8 cellular contexts compared by ENCODE assay signal in the genomic region with DNA sequence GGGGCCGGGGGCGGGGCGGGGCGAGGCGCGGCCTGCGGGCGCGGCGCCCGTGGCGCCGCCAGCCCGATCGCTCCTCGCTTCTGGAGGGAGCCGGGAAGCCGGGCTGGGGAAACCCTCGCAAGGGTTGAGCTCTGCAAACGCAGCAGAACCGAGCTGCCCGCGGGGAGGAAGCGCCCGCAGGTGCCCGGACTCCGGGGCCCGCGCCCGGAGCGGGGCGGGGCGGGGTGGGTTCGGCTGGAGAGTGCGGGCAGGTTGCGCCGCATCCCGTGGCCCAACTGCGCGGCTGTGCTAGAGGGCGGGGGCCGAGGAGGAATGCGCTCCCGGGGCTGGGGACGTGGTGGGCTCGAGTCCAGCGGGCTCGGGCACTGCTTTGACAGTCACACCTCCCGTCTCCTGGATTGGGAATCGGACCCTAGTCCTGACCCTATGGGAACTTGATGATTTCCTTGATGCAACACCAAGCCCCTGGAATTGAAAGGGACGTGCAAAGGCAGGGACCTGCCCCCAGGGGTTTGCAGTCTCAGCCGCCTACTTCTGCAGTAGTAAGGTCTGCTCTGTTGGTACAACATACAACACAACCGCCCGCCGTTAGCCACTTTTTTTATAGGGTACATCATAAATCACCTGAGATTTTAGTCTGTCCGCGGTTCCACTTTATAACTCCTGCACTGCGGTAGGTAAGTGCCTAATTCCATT. TPM values are rescaled to one million over a fixed set of nuclear protein-coding genes. Genes with fewer than 3 reads are reported as not detected.
DNase-seq lines count a peak whose midpoint lies in the region; ATAC-seq and TF ChIP-seq lines count a peak whose summit lies in the region.

No MANE protein-coding gene starts in this region.

- H3K9ac ChIP-seq in OCI-LY3 (ENCODE audit: low read length): peak overlapping the region; percentile 75

- DNase-seq in stimulated activated CD4-positive, alpha-beta T cell treated with anti-CD3 and anti-CD28 coated beads, Interleukin-12 subunit alpha, Interleukin-12 subunit beta, amount 100 ng/mL, for 4 hours: peak; percentile 33
- no peak for DNase-seq in stimulated activated CD4-positive, alpha-beta T cell treated with anti-CD3 and anti-CD28 coated beads, Interleukin-1b, Interleukin-23, amount 100 ng/mL, for 48 hours
- peak; percentile 49 for DNase-seq in activated naive CD4-positive, alpha-beta T cell treated with Interleukin-2 at 50 U/mL for 16 hours
- DNase-seq in globus pallidus (ENCODE audit: low spot score): peak; percentile 62

- no peaks in the 10 kb centered on the region for H3K79me2 ChIP-seq in OCI-LY3 (ENCODE audit: low read length)

- H3K4me1 ChIP-seq in OCI-LY3 (ENCODE audit: low read length): peaks cover 6% of the 10 kb centered on the region
- H3K4me1 ChIP-seq in neuron (ENCODE audit: insufficient read depth, low read length): no peaks in the 10 kb centered on the region
- H3K4me1 ChIP-seq in urinary bladder (ENCODE audit: insufficient read depth): peaks cover 2% of the 10 kb centered on the region

- no peaks in the 10 kb centered on the region for H4K20me1 ChIP-seq in OCI-LY3 (ENCODE audit: insufficient read depth, low read length)

- H3K27ac ChIP-seq in OCI-LY3 (ENCODE audit: low read length) (no peak overlapping the region), urinary bladder (ENCODE audit: low read depth) (peak overlapping the region; percentile 94)

- H3K36me3 ChIP-seq in OCI-LY3 (replicated peaks; ENCODE audit: low read depth, low read length) (no peaks in the 10 kb centered on the region), neuron (ENCODE audit: insufficient read depth, low read length) (peaks cover 23% of the 10 kb centered on the region), urinary bladder (ENCODE audit: insufficient read depth) (peaks cover 3% of the 10 kb centered on the region)

- H2AFZ ChIP-seq in OCI-LY3 (ENCODE audit: low read depth, low read length) (peak overlapping the region; percentile 94), neuron (ENCODE audit: low read depth, low read length) (peak overlapping the region; percentile 41)

- H3K27me3 ChIP-seq in OCI-LY3 (ENCODE audit: low read depth, low read length): no peaks in the 10 kb centered on the region
- H3K27me3 ChIP-seq in neuron (ENCODE audit: insufficient read depth, low read length): no peaks in the 10 kb centered on the region

- WGBS in urinary bladder: under 1% methylated on average over 58 of the region's 58 CpGs

- TF ChIP-seq CTCF in OCI-LY3 (IDR thresholded peaks at IDR 0.05; ENCODE audit: low read depth, low read length): no peak

- ATAC-seq in HG02885 (IDR thresholded peaks at IDR 0.05; ENCODE audit: poor library complexity, unreplicated experiment): peak; percentile 47

- H3K9me3 ChIP-seq in OCI-LY3 (ENCODE audit: insufficient read depth, low read length) (no peaks in the 10 kb centered on the region), neuron (ENCODE audit: low read length) (no peaks in the 10 kb centered on the region)

- peak overlapping the region; percentile 83 for H3K4me2 ChIP-seq in OCI-LY3 (ENCODE audit: low read length)

- H3K4me3 ChIP-seq in OCI-LY3 (ENCODE audit: low read length) (peak overlapping the region; percentile 85), neuron (ENCODE audit: low read length) (peak overlapping the region; percentile 39), urinary bladder (ENCODE audit: low read depth, low read length) (peak overlapping the region; percentile 96)

RNA-seq across cellular contexts. Expression of a gene that starts 34.3 kb away (rescaled TPM):
- 124 TPM for total RNA-seq in urinary bladder
- 42.4 TPM for polyA plus RNA-seq in urinary bladder

Comparison
In these comparisons a context has a peak if more than half of its experiments do, and no peak if none do; other contexts are left out.
1. H3K4me3 ChIP-seq: peak in every context shown above with its lines; median percentile 96 in urinary bladder; 85 in OCI-LY3; 39 in neuron.